8 cellular contexts compared by ENCODE assay signal in genomic region chr2:112480540-112481049, GRCh38. TPM values are rescaled to one million over a fixed set of nuclear protein-coding genes. Genes with fewer than 3 reads are reported as not detected.
DNase-seq lines count a peak whose midpoint lies in the region; ATAC-seq and TF ChIP-seq lines count a peak whose summit lies in the region.

No MANE protein-coding gene starts in this region.

- DNase-seq in stimulated activated naive CD4-positive, alpha-beta T cell (lab: John Stamatoyannopoulos, UW): peak in 4 of 6 experiments; percentile 15 to 61 (median 30)
- DNase-seq in stimulated activated naive CD4-positive, alpha-beta T cell treated with Interleukin-2 at 50 U/mL for 16 hours (lab: John Stamatoyannopoulos, UW): no peak
- peak; percentile 20 to 30 for DNase-seq in activated CD4-positive, alpha-beta T cell treated with anti-CD3 and anti-CD28 coated beads for 4 hours
- no peak for DNase-seq in fibroblast of pulmonary artery (ENCODE audit: low read depth)
- no peak for DNase-seq in GF-D8 (lab: John Stamatoyannopoulos, UW)

- no peak for ATAC-seq in GM19023 (IDR thresholded peaks at IDR 0.05; ENCODE audit: unreplicated experiment)
- ATAC-seq in esophagus mucosa: no peak

- H3K4me1 ChIP-seq in skeletal muscle tissue (ENCODE audit: control insufficient read depth in 3 of 3, insufficient read depth in 3 of 3, low read length in 3 of 3): peaks cover 13 to 18% (median 18%) of the 10 kb centered on the region in 3 donors

- no peak for TF ChIP-seq CTCF in fibroblast of pulmonary artery (IDR thresholded peaks at IDR 0.05; ENCODE audit: low read length, missing control alignments)

- H3K9ac ChIP-seq in skeletal muscle tissue (ENCODE audit: low read depth in 1 of 3, low read length in 3 of 3): peak overlapping the region in 2 of 3 donors; percentile 81 to 85

- no peak overlapping the region for H3K27ac ChIP-seq in skeletal muscle tissue (ENCODE audit: low read depth, low read length)

- H3K4me3 ChIP-seq in fibroblast of pulmonary artery (replicated peaks; ENCODE audit: low read depth, low read length): peak overlapping the region; percentile 65
- H3K4me3 ChIP-seq in skeletal muscle tissue (ENCODE audit: low read length in 3 of 3): peak overlapping the region; percentile 79 to 90 (median 82)

- H3K27me3 ChIP-seq in skeletal muscle tissue (ENCODE audit: control insufficient read depth in 3 of 3, insufficient read depth in 3 of 3, low read length in 3 of 3): no peaks in the 10 kb centered on the region

- no peaks in the 10 kb centered on the region for H3K36me3 ChIP-seq in skeletal muscle tissue (ENCODE audit: control insufficient read depth in 3 of 3, insufficient read depth in 3 of 3, low read length in 3 of 3)

- no peaks in the 10 kb centered on the region for H3K9me3 ChIP-seq in skeletal muscle tissue (ENCODE audit: control insufficient read depth in 3 of 3, low read length in 3 of 3)

RNA-seq across cellular contexts. Expression of gene TTL, which starts 1.4 kb away (rescaled TPM):
- total RNA-seq in skeletal muscle tissue (15.1 TPM), esophagus mucosa (21.6 TPM)

RNA-seq across cellular contexts. Expression of gene RGPD8, which starts 47.1 kb away (rescaled TPM):
- total RNA-seq in skeletal muscle tissue (18.3 TPM), esophagus mucosa (3.5 TPM)

Comparison
In these comparisons a context has a peak if more than half of its experiments do, and no peak if none do; other contexts are left out.
1. DNase-seq: peak in stimulated activated naive CD4-positive, alpha-beta T cell (4 of 6) and activated CD4-positive, alpha-beta T cell treated with anti-CD3 and anti-CD28 coated beads for 4 hours (2 of 2); none in stimulated activated naive CD4-positive, alpha-beta T cell treated with Interleukin-2 at 50 U/mL for 16 hours (single experiment), fibroblast of pulmonary artery (single experiment) and GF-D8 (single experiment).